Comparison of ENCODE assay signal across 8 cellular contexts in the genomic region with DNA sequence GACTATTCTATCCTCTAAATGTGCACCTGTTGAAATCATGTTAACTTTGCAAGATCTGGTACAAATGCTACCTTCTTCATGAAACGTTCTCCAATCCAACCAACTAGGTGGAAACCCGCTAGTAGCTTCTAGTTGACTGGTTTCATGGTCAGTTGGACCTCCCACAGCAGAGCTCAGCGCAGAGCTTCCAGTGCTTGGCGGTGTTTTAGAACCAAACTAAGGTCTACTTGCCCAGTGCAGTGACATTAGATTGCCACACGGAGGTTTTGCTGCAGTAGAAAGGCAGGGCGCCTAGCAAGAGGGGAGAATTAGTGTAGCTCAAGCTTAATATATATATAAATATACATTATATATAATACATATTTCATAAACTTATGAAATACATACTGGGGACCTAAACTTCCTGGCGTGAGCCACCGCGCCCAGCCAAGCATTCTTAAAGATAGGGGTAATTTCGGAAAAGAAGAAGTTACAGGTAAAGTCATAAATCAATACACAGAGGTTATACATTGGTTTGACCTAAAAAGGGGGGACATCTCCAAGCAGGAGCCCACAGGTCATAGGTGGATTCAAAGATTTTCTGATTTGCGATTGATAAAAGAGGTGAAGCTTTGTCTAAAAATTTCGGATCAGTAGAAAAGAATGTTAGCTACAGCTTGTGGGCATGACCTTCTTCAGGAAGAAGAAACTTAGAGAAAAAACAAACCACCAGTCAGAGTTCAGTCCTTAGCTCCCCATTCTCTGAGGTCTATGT. TPM values are rescaled to one million over a fixed set of nuclear protein-coding genes. Genes with fewer than 3 reads are reported as not detected.
DNase-seq lines count a peak whose midpoint lies in the region; ATAC-seq and TF ChIP-seq lines count a peak whose summit lies in the region.

No MANE protein-coding gene starts in this region.

- H3K9me3 Mint-ChIP-seq in progenitor cell of endocrine pancreas (ENCODE audit: low read depth) = no peaks in the 10 kb centered on the region

- peak overlapping the region; percentile 25 for H3K4me3 Mint-ChIP-seq in progenitor cell of endocrine pancreas (ENCODE audit: low read depth)

- ATAC-seq in GM18870 (IDR thresholded peaks at IDR 0.05; ENCODE audit: unreplicated experiment) (no peak), Right ventricle myocardium superior (ENCODE audit: poor library complexity) (no peak)

- peak; percentile 39 for DNase-seq in activated CD4-positive, alpha-beta T cell treated with anti-CD3 and anti-CD28 coated beads for 48 hours
- no peak for DNase-seq in activated CD4-positive, alpha-beta T cell treated with anti-CD3 and anti-CD28 coated beads for 4 hours
- peak; percentile 3 for DNase-seq in NCI-H69 (lab: John Stamatoyannopoulos, UW)
- peak; percentile 17 for DNase-seq in central memory CD4-positive, alpha-beta T cell
- DNase-seq in progenitor cell of endocrine pancreas (ENCODE audit: low spot score, unreplicated experiment) = no peak
- DNase-seq in activated T-cell treated with anti-CD3 and anti-CD28 coated beads, Interleukin-2, amount 50 U/mL, for 48 hours = no peak
- DNase-seq in Right ventricle myocardium superior = no peak

- no peaks in the 10 kb centered on the region for H3K36me3 Mint-ChIP-seq in progenitor cell of endocrine pancreas (ENCODE audit: insufficient read depth)

- intact Hi-C loops in Right ventricle myocardium superior (cut with DNase I) = no loop called here

- H3K4me1 Mint-ChIP-seq in progenitor cell of endocrine pancreas (ENCODE audit: low read depth) = peaks cover 14% of the 10 kb centered on the region

- no peaks in the 10 kb centered on the region for H3K27me3 Mint-ChIP-seq in progenitor cell of endocrine pancreas

- H3K27ac Mint-ChIP-seq in progenitor cell of endocrine pancreas = no peak overlapping the region

- peak; percentile 26 for TF ChIP-seq CTCF in progenitor cell of endocrine pancreas (IDR thresholded peaks at IDR 0.05; ENCODE audit: unreplicated experiment)

RNA-seq across cellular contexts. Expression of gene OXSR1, which starts 2.0 kb away (rescaled TPM):
- total RNA-seq in progenitor cell of endocrine pancreas (55.5 and 56.3 TPM in 2 replicates), Right ventricle myocardium superior (24.0 TPM)

RNA-seq across cellular contexts. Expression of gene MYD88, which starts 24.8 kb away (rescaled TPM):
- total RNA-seq in progenitor cell of endocrine pancreas = 23.9 and 24.2 TPM in 2 replicates
- 7.3 TPM for total RNA-seq in Right ventricle myocardium superior

RNA-seq across cellular contexts. Expression of gene ACAA1, which starts 26.4 kb away (rescaled TPM):
- total RNA-seq in progenitor cell of endocrine pancreas (97.8 and 104 TPM in 2 replicates), Right ventricle myocardium superior (111 TPM)

Comparison
In these comparisons a context has a peak if more than half of its experiments do, and no peak if none do; other contexts are left out.
1. DNase-seq: peak in activated CD4-positive, alpha-beta T cell treated with anti-CD3 and anti-CD28 coated beads for 48 hours (single experiment), NCI-H69 (single experiment) and central memory CD4-positive, alpha-beta T cell (single experiment); none in activated CD4-positive, alpha-beta T cell treated with anti-CD3 and anti-CD28 coated beads for 4 hours (0 of 2), progenitor cell of endocrine pancreas (single experiment), activated T-cell treated with anti-CD3 and anti-CD28 coated beads, Interleukin-2, amount 50 U/mL, for 48 hours (0 of 2) and Right ventricle myocardium superior (single experiment).